ENCODE assay signal across 15 cellular contexts in the genomic region with DNA sequence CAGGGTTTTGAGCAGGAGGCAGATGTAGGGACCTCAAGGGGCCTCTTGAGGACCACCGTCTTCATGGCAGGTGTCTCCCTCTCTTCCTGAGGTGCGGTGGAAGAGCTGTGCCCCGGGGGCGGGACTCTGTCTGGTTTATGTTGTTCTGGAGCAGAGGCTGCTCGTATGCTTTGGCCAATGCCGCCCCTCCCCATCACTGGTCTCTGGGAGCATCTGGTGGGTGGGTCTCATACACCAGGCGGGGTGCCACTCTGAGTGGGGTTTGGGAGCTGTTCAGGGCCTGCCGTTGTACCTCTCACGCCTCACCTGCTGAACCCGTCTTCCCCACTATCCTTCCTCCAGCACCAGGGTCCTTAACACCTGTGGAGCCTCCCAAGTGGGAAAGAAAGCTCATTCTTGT. TPM values are rescaled to one million over a fixed set of nuclear protein-coding genes. Genes with fewer than 3 reads are reported as not detected.
DNase-seq lines count a peak whose midpoint lies in the region; ATAC-seq and TF ChIP-seq lines count a peak whose summit lies in the region.
"Had no signal": no experiment of that assay in that cellular context is flagged by ENCODE, and none has a peak within 500 bp of the region (broad histone marks: within the 10 kb centered on the region; RNA-seq: fewer than 3 reads in every experiment).

No MANE protein-coding gene starts in this region.

- CTCF ChIA-PET in WTC11 (lab: Charles Lee): interaction anchor here (0.7 kb wide), 1 partner anchor 26 kb away, joined by 3 read pairs; no protein-coding TSS in a partner anchor

- TF ChIP-seq CTCF in WTC11 (IDR thresholded peaks at IDR 0.05): no peak

- no peak overlapping the region for H3K4me3 Mint-ChIP-seq in WTC11
- H3K4me3 Mint-ChIP-seq: B cell; CD4-positive, alpha-beta T cell had no signal

- no peak overlapping the region for H3K27ac Mint-ChIP-seq in WTC11
- H3K27ac Mint-ChIP-seq: B cell; CD4-positive, alpha-beta T cell had no signal

- peak; percentile 58 for DNase-seq in cardiac septum (ENCODE audit: low spot score)
- DNase-seq in Right ventricle myocardium inferior (ENCODE audit: missing footprints): no peak
- DNase-seq in WTC11 (ENCODE audit: low spot score): peak; percentile 9
- peak; percentile 45 for DNase-seq in sciatic nerve (ENCODE audit: low spot score)
- DNase-seq in activated CD8-positive, alpha-beta memory T cell treated with anti-CD3 and anti-CD28 coated beads, Interleukin-2, amount 50 U/mL, for 48 hours: no peak
- DNase-seq in DMS153 (lab: John Stamatoyannopoulos, UW): no peak
- no peak for DNase-seq in NOMO-1 (lab: John Stamatoyannopoulos, UW; ENCODE audit: unreplicated experiment in 2 of 2)
- DNase-seq: C1 segment of cervical spinal cord; Calu3; CD4-positive, alpha-beta T cell; DMS 273 treated with DMSO at 0.1 percent for 48 hours; DMS79 treated with DMSO at 0.1 percent for 48 hours; EL; GM23248 had no signal

- H3K27me3 Mint-ChIP-seq in WTC11 (ENCODE audit: low read depth): 0 out of 2 replicates have a peak, but pooled peaks cover 2% of the 10 kb centered on the region

- no peaks in the 10 kb centered on the region for H3K4me1 Mint-ChIP-seq in WTC11
- H3K4me1 Mint-ChIP-seq: B cell had no signal

- POLR2A ChIA-PET in WTC11 (lab: Charles Lee): no interaction called here

- no peak for ATAC-seq in Right ventricle myocardium inferior
- ATAC-seq in WTC11: no peak
- no peak for ATAC-seq in sciatic nerve

- intact Hi-C loops in cardiac septum (cut with DNase I) (no loop called here), Right ventricle myocardium inferior (cut with DNase I) (no loop called here), sciatic nerve (cut with DNase I) (no loop called here)

- no peaks in the 10 kb centered on the region for H3K36me3 Mint-ChIP-seq in WTC11

- peaks cover 3% of the 10 kb centered on the region; the same call in 1 of the 2 replicates for H3K9me3 Mint-ChIP-seq in WTC11
- H3K9me3 Mint-ChIP-seq: CD4-positive, alpha-beta T cell had no signal

TF ChIP-seq in WTC11, 78 proteins besides CTCF, POLR2A, EP300 and RAD21:
- TF ChIP-seq NFATC4 (CRISPR knock-in tag; IDR thresholded peaks at IDR 0.05) (no peak), ZNF232 (CRISPR knock-in tag; IDR thresholded peaks at IDR 0.05) (no peak), CREB1 (CRISPR knock-in tag; IDR thresholded peaks at IDR 0.05) (no peak), ATF1 (CRISPR knock-in tag; IDR thresholded peaks at IDR 0.05) (no peak), TP53 (CRISPR knock-in tag; IDR thresholded peaks at IDR 0.05) (no peak)
- TF ChIP-seq, protein P1, sequence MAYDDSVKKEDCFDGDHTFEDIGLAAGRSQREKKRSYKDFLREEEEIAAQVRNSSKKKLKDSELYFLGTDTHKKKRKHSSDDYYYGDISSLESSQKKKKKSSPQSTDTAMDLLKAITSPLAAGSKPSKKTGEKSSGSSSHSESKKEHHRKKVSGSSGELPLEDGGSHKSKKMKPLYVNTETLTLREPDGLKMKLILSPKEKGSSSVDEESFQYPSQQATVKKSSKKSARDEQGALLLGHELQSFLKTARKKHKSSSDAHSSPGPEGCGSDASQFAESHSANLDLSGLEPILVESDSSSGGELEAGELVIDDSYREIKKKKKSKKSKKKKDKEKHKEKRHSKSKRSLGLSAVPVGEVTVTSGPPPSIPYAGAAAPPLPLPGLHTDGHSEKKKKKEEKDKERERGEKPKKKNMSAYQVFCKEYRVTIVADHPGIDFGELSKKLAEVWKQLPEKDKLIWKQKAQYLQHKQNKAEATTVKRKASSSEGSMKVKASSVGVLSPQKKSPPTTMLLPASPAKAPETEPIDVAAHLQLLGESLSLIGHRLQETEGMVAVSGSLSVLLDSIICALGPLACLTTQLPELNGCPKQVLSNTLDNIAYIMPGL (CRISPR knock-in tag; IDR thresholded peaks at IDR 0.05): no peak
- TF ChIP-seq, protein P2, sequence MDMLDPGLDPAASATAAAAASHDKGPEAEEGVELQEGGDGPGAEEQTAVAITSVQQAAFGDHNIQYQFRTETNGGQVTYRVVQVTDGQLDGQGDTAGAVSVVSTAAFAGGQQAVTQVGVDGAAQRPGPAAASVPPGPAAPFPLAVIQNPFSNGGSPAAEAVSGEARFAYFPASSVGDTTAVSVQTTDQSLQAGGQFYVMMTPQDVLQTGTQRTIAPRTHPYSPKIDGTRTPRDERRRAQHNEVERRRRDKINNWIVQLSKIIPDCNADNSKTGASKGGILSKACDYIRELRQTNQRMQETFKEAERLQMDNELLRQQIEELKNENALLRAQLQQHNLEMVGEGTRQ (CRISPR knock-in tag; IDR thresholded peaks at IDR 0.05): no peak
- TF ChIP-seq, protein P3, sequence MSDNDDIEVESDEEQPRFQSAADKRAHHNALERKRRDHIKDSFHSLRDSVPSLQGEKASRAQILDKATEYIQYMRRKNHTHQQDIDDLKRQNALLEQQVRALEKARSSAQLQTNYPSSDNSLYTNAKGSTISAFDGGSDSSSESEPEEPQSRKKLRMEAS (CRISPR knock-in tag; IDR thresholded peaks at IDR 0.05): no peak

RNA-seq across cellular contexts. Expression of a gene that starts 19.7 kb away (rescaled TPM):
- total RNA-seq in cardiac septum: 26.0 TPM
- total RNA-seq in Right ventricle myocardium inferior: 30.4 TPM
- total RNA-seq in WTC11 (2021): 144 to 170 TPM (median 151 TPM) in 3 replicates
- total RNA-seq in sciatic nerve: 43.8 TPM

RNA-seq across cellular contexts. Expression of a gene that starts 37.4 kb away (rescaled TPM):
- total RNA-seq in cardiac septum (51.6 TPM), Right ventricle myocardium inferior (42.1 TPM), WTC11 (2021) (38.2 to 43.8 TPM (median 39.3 TPM) in 3 replicates), sciatic nerve (74.4 TPM)

Comparison
In these comparisons a context has a peak if more than half of its experiments do, and no peak if none do; other contexts are left out.
1. DNase-seq: peak in cardiac septum (single experiment), WTC11 (single experiment) and sciatic nerve (single experiment); none in Right ventricle myocardium inferior (single experiment), activated CD8-positive, alpha-beta memory T cell treated with anti-CD3 and anti-CD28 coated beads, Interleukin-2, amount 50 U/mL, for 48 hours (single experiment), DMS153 (single experiment) and NOMO-1 (0 of 2).